Comparison of ENCODE assay signal across 29 cellular contexts in the genomic region with DNA sequence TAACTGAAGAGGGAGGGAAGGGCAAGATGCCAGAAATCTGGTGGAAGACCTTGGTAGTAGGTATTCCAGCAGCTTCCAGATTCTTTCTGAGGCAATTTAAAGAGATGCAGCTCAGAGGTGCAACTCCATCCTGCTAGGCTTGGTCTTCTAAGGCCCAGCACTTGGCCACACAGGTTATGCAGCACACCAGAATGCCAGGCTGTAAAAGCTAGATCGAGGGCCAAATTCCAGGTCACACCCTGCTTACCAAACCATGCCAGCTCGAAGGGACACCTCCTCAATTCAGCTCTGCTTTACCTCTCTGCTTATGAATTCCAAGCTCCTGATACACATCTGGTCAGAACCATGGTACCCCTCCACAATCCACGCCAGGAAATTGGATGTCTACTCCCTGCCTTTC. TPM values are rescaled to one million over a fixed set of nuclear protein-coding genes. Genes with fewer than 3 reads are reported as not detected.
"Had no signal": no experiment of that assay in that cellular context is flagged by ENCODE, and none has a peak within 500 bp of the region (broad histone marks: within the 10 kb centered on the region; RNA-seq: fewer than 3 reads in every experiment).

No MANE protein-coding gene starts in this region.

- H3K4me1 Mint-ChIP-seq: activated T-helper 17 cell treated with anti-CD3 and anti-CD28 coated beads, Interleukin-2, amount 50 U/mL, for 72 hours; naive thymus-derived CD4-positive, alpha-beta T cell had no signal

- H3K27ac Mint-ChIP-seq: activated naive CD4-positive, alpha-beta T cell treated with anti-CD3 and anti-CD28 coated beads, Interleukin-2, amount 50 U/mL, for 72 hours; activated T-cell treated with anti-CD3 and anti-CD28 coated beads, Interleukin-2, amount 50 U/mL, for 24 hours; activated T-helper 17 cell treated with anti-CD3 and anti-CD28 coated beads, Interleukin-2, amount 50 U/mL, for 72 hours; effector memory CD8-positive, alpha-beta T cell; memory B cell; naive thymus-derived CD4-positive, alpha-beta T cell; neural progenitor cell; stimulated activated naive B cell treated with anti-CD40 and anti-IgM and Interleukin-4, amounts not matched to agents 10 μg/mL and 1 μg/mL and 100 μg/mL, for 72 hours had no signal

- DNase-seq: activated CD4-positive, alpha-beta T cell treated with anti-CD3 and anti-CD28 coated beads for 1 hour; activated T-cell treated with anti-CD3 and anti-CD28 coated beads, Interleukin-2, amount 50 U/mL, for 24 hours; central memory CD4-positive, alpha-beta T cell; effector memory CD8-positive, alpha-beta T cell; gastrocnemius medialis; hypothalamus; naive thymus-derived CD4-positive, alpha-beta T cell; stimulated activated CD4-positive, alpha-beta T cell treated with anti-CD3 and anti-CD28 coated beads, Interleukin-15, amount 100 ng/mL, for 24 hours; stimulated activated naive B cell treated with anti-CD40 and anti-IgM and Interleukin-4, amounts not matched to agents 10 μg/mL and 1 μg/mL and 100 μg/mL, for 72 hours; T-helper 1 cell; upper lobe of left lung; WERI-Rb-1 had no signal

- FAIRE-seq: endothelial cell of umbilical vein, TTC549 had no signal

- H3K4me1 ChIP-seq: ascending aorta, gastrocnemius medialis, upper lobe of left lung had no signal

- H3K36me3 Mint-ChIP-seq: activated naive CD4-positive, alpha-beta T cell treated with anti-CD3 and anti-CD28 coated beads, Interleukin-2, amount 50 U/mL, for 72 hours; memory B cell; naive thymus-derived CD4-positive, alpha-beta T cell; neural progenitor cell had no signal

- H3K27me3 Mint-ChIP-seq: activated T-helper 17 cell treated with anti-CD3 and anti-CD28 coated beads, Interleukin-2, amount 50 U/mL, for 72 hours; effector memory CD8-positive, alpha-beta T cell; memory B cell; naive thymus-derived CD4-positive, alpha-beta T cell had no signal

- ATAC-seq: activated naive CD4-positive, alpha-beta T cell treated with anti-CD3 and anti-CD28 coated beads, Interleukin-2, amount 50 U/mL, for 72 hours; activated T-helper 17 cell treated with anti-CD3 and anti-CD28 coated beads, Interleukin-2, amount 50 U/mL, for 72 hours; effector memory CD8-positive, alpha-beta T cell; esophagus mucosa; gastrocnemius medialis; naive thymus-derived CD4-positive, alpha-beta T cell; stimulated activated naive B cell treated with anti-CD40 and anti-IgM and Interleukin-4, amounts not matched to agents 10 μg/mL and 1 μg/mL and 100 μg/mL, for 72 hours had no signal

- H2AFZ ChIP-seq: neural progenitor cell had no signal

- H3K27ac ChIP-seq: ascending aorta, gastrocnemius medialis, neural progenitor cell, upper lobe of left lung, WERI-Rb-1 had no signal

- H3K9me3 Mint-ChIP-seq: activated naive CD4-positive, alpha-beta T cell treated with anti-CD3 and anti-CD28 coated beads, Interleukin-2, amount 50 U/mL, for 72 hours; activated T-cell treated with anti-CD3 and anti-CD28 coated beads, Interleukin-2, amount 50 U/mL, for 24 hours; activated T-helper 17 cell treated with anti-CD3 and anti-CD28 coated beads, Interleukin-2, amount 50 U/mL, for 72 hours; effector memory CD8-positive, alpha-beta T cell; memory B cell; neural progenitor cell had no signal

- H3K4me3 Mint-ChIP-seq: activated T-cell treated with anti-CD3 and anti-CD28 coated beads, Interleukin-2, amount 50 U/mL, for 24 hours; activated T-helper 17 cell treated with anti-CD3 and anti-CD28 coated beads, Interleukin-2, amount 50 U/mL, for 72 hours; effector memory CD8-positive, alpha-beta T cell; memory B cell; naive thymus-derived CD4-positive, alpha-beta T cell; neural progenitor cell; stimulated activated naive B cell treated with anti-CD40 and anti-IgM and Interleukin-4, amounts not matched to agents 10 μg/mL and 1 μg/mL and 100 μg/mL, for 72 hours had no signal

- H3K9ac ChIP-seq: neural progenitor cell had no signal

- H3K9me3 ChIP-seq: ascending aorta, gastrocnemius medialis, upper lobe of left lung had no signal

- H3K4me3 ChIP-seq: ascending aorta, gastrocnemius medialis, neural progenitor cell, smooth muscle cell, upper lobe of left lung had no signal

- H3K27me3 ChIP-seq: ascending aorta, gastrocnemius medialis, neural progenitor cell, upper lobe of left lung had no signal

- H3K36me3 ChIP-seq: ascending aorta, gastrocnemius medialis, neural progenitor cell, upper lobe of left lung, WERI-Rb-1 had no signal

RNA-seq across cellular contexts. Expression of gene ATXN3L, which starts 19.8 kb away (rescaled TPM):
- total RNA-seq: activated naive CD4-positive, alpha-beta T cell treated with anti-CD3 and anti-CD28 coated beads, Interleukin-2, amount 50 U/mL, for 72 hours; activated T-helper 17 cell treated with anti-CD3 and anti-CD28 coated beads, Interleukin-2, amount 50 U/mL, for 72 hours; ascending aorta; dermis microvascular lymphatic vessel endothelial cell; endothelial cell of umbilical vein; esophagus mucosa; gastrocnemius medialis; liver; naive thymus-derived CD4-positive, alpha-beta T cell; osteoblast; posterior vena cava; renal cortical epithelial cell; sciatic nerve; smooth muscle cell; temporal lobe; upper lobe of left lung had no signal
- polyA plus RNA-seq: adipose tissue; endothelial cell of umbilical vein; liver; naive thymus-derived CD4-positive, alpha-beta T cell; smooth muscle cell had no signal
